Comparison of ENCODE assay signal across 12 cellular contexts in genomic region chr9:131590449-131590848, GRCh38. TPM values are rescaled to one million over a fixed set of nuclear protein-coding genes. Genes with fewer than 3 reads are reported as not detected.
DNase-seq lines count a peak whose midpoint lies in the region; ATAC-seq and TF ChIP-seq lines count a peak whose summit lies in the region.
"Had no signal": no experiment of that assay in that cellular context is flagged by ENCODE, and none has a peak within 500 bp of the region (broad histone marks: within the 10 kb centered on the region; RNA-seq: fewer than 3 reads in every experiment).

No MANE protein-coding gene starts in this region.

- intact Hi-C loops in activated T-helper 1 cell treated with anti-CD3 and anti-CD28 coated beads, Interleukin-12 subunit alpha, Interleukin-12 subunit beta, Interleukin-2, Interleukin-4 antibody, amounts not matched to agents 30 ng/mL and 10 ng/mL and 1 ng/mL, durations not matched to agents 14 hours and 24 hours and 36 hours (cut with micrococcal nuclease): loop anchor here (5.0 kb wide), 2 partner anchors 52 to 77 kb away; no protein-coding TSS in a partner anchor
- intact Hi-C loops in body of pancreas (cut with DNase I): loop anchor here (5.0 kb wide), 1 partner anchor 152 kb away; the partner anchor contains the start of gene RAPGEF1

- peak overlapping the region; percentile 82 to 94 (median 87) for H3K4me2 ChIP-seq in BLaER1 treated with 17β-estradiol and CSF1 and Interleukin-3, amounts not matched to agents 10 nM and 100 nM
- H3K4me2 ChIP-seq: PC-9 had no signal

- peaks cover 4 to 83% (median 52%) of the 10 kb centered on the region in 11 experiments; a peak in 17 of 22 replicates for H4K20me1 ChIP-seq in BLaER1 treated with 17β-estradiol and CSF1 and Interleukin-3, amounts not matched to agents 10 nM and 100 nM

- H3K4me1 Mint-ChIP-seq in activated T-helper 1 cell treated with anti-CD3 and anti-CD28 coated beads, Interleukin-12 subunit alpha, Interleukin-12 subunit beta, Interleukin-2, Interleukin-4 antibody, amounts not matched to agents 30 ng/mL and 10 ng/mL and 1 ng/mL, durations not matched to agents 14 hours and 24 hours and 36 hours (ENCODE audit: low read depth): peaks cover 44% of the 10 kb centered on the region
- peaks cover 22% of the 10 kb centered on the region for H3K4me1 Mint-ChIP-seq in memory B cell

- no peaks in the 10 kb centered on the region for H3K27me3 Mint-ChIP-seq in activated T-helper 1 cell treated with anti-CD3 and anti-CD28 coated beads, Interleukin-12 subunit alpha, Interleukin-12 subunit beta, Interleukin-2, Interleukin-4 antibody, amounts not matched to agents 30 ng/mL and 10 ng/mL and 1 ng/mL, durations not matched to agents 14 hours and 24 hours and 36 hours (ENCODE audit: insufficient read depth)
- no peaks in the 10 kb centered on the region for H3K27me3 Mint-ChIP-seq in memory B cell

- no peaks in the 10 kb centered on the region for H3K9me3 ChIP-seq in BLaER1 treated with 17β-estradiol and CSF1 and Interleukin-3, amounts not matched to agents 10 nM and 100 nM (replicated peaks in 1 of 11)
- H3K9me3 ChIP-seq in body of pancreas: no peaks in the 10 kb centered on the region

- H3K9ac ChIP-seq in BLaER1 treated with 17β-estradiol and CSF1 and Interleukin-3, amounts not matched to agents 10 nM and 100 nM: peak overlapping the region; percentile 22 to 65 (median 47); a peak in 19 of 22 replicates

- TF ChIP-seq CTCF in HL-60 (IDR thresholded peaks at IDR 0.05; ENCODE audit: insufficient read depth, low read length) (no peak), body of pancreas (IDR thresholded peaks at IDR 0.05) (no peak)

- H3K27ac ChIP-seq in BLaER1 treated with 17β-estradiol and CSF1 and Interleukin-3, amounts not matched to agents 10 nM and 100 nM: peak overlapping the region in 10 of 11 experiments; percentile 27 to 69 (median 58); a peak in 19 of 22 replicates
- peak overlapping the region; percentile 54 for H3K27ac ChIP-seq in HL-60 (replicated peaks)
- H3K27ac ChIP-seq in body of pancreas: no peak overlapping the region
- H3K27ac ChIP-seq: cardiac muscle cell, PC-9 had no signal

- 67 to 74% methylated on average over 3 to 13 of the region's 13 CpGs for WGBS in body of pancreas, 2 donors

- ATAC-seq in memory B cell (ENCODE audit: low read depth) (no peak), body of pancreas (no peak), HG03097 (IDR thresholded peaks at IDR 0.05; ENCODE audit: low FRiP score, unreplicated experiment) (no peak)

- DNase-seq in HL-60 (ENCODE audit: low read depth in 1 of 2, low spot score in 1 of 2) (peak in 1 of 2 experiments; percentile 67), memory B cell (ENCODE audit: low spot score in 2 of 2) (no peak), body of pancreas (no peak)
- DNase-seq in activated T-helper 1 cell treated with anti-CD3 and anti-CD28 coated beads, Interleukin-12 subunit alpha, Interleukin-12 subunit beta, Interleukin-2, Interleukin-4 antibody, amounts not matched to agents 30 ng/mL and 10 ng/mL and 1 ng/mL, durations not matched to agents 14 hours and 24 hours and 36 hours (ENCODE audit: low spot score): peak; percentile 11
- DNase-seq in stimulated activated naive CD4-positive, alpha-beta T cell treated with Interleukin-2 at 50 U/mL for 16 hours (lab: John Stamatoyannopoulos, UW): no peak
- no peak for DNase-seq in activated effector memory CD4-positive, alpha-beta T cell treated with Interleukin-2 at 50 U/mL for 16 hours

- peak overlapping the region in 2 of 10 experiments; percentile 23 to 45; a peak in 3 of 20 replicates for H3K4me3 ChIP-seq in BLaER1 treated with 17β-estradiol and CSF1 and Interleukin-3, amounts not matched to agents 10 nM and 100 nM
- no peak overlapping the region for H3K4me3 ChIP-seq in HL-60 (replicated peaks; ENCODE audit: insufficient read depth, low read length)
- H3K4me3 ChIP-seq in body of pancreas: no peak overlapping the region
- H3K4me3 ChIP-seq: cardiac muscle cell, PC-9 had no signal

- peaks cover 43 to 67% (median 51%) of the 10 kb centered on the region in 11 experiments for H3K36me3 ChIP-seq in BLaER1 treated with 17β-estradiol and CSF1 and Interleukin-3, amounts not matched to agents 10 nM and 100 nM
- H3K36me3 ChIP-seq in body of pancreas (replicated peaks in 1 of 2; ENCODE audit: insufficient read depth in 1 of 2, low read depth in 2 of 2): peaks cover 0 to 34% of the 10 kb centered on the region in 2 donors
- H3K36me3 ChIP-seq: cardiac muscle cell had no signal

- H3K9me3 Mint-ChIP-seq in activated T-helper 1 cell treated with anti-CD3 and anti-CD28 coated beads, Interleukin-12 subunit alpha, Interleukin-12 subunit beta, Interleukin-2, Interleukin-4 antibody, amounts not matched to agents 30 ng/mL and 10 ng/mL and 1 ng/mL, durations not matched to agents 14 hours and 24 hours and 36 hours: no peaks in the 10 kb centered on the region
- H3K9me3 Mint-ChIP-seq in memory B cell: no peaks in the 10 kb centered on the region

- TF ChIP-seq POLR2A in body of pancreas (IDR thresholded peaks at IDR 0.05): no peak

- no peak overlapping the region for H3K4me3 Mint-ChIP-seq in activated T-helper 1 cell treated with anti-CD3 and anti-CD28 coated beads, Interleukin-12 subunit alpha, Interleukin-12 subunit beta, Interleukin-2, Interleukin-4 antibody, amounts not matched to agents 30 ng/mL and 10 ng/mL and 1 ng/mL, durations not matched to agents 14 hours and 24 hours and 36 hours
- no peak overlapping the region for H3K4me3 Mint-ChIP-seq in memory B cell

- H3K27me3 ChIP-seq in BLaER1 treated with 17β-estradiol and CSF1 and Interleukin-3, amounts not matched to agents 10 nM and 100 nM: no peaks in the 10 kb centered on the region
- H3K27me3 ChIP-seq in HL-60 (ENCODE audit: insufficient read depth, poor library complexity, severe bottlenecking) (no peaks in the 10 kb centered on the region), body of pancreas (no peaks in the 10 kb centered on the region)
- H3K27me3 ChIP-seq: cardiac muscle cell had no signal

- H3K27ac Mint-ChIP-seq in activated T-helper 1 cell treated with anti-CD3 and anti-CD28 coated beads, Interleukin-12 subunit alpha, Interleukin-12 subunit beta, Interleukin-2, Interleukin-4 antibody, amounts not matched to agents 30 ng/mL and 10 ng/mL and 1 ng/mL, durations not matched to agents 14 hours and 24 hours and 36 hours: peak overlapping the region; percentile 81
- H3K27ac Mint-ChIP-seq in memory B cell: peak overlapping the region; percentile 87

- H3K36me3 Mint-ChIP-seq in activated T-helper 1 cell treated with anti-CD3 and anti-CD28 coated beads, Interleukin-12 subunit alpha, Interleukin-12 subunit beta, Interleukin-2, Interleukin-4 antibody, amounts not matched to agents 30 ng/mL and 10 ng/mL and 1 ng/mL, durations not matched to agents 14 hours and 24 hours and 36 hours (ENCODE audit: low read depth): peaks cover 38% of the 10 kb centered on the region
- H3K36me3 Mint-ChIP-seq in memory B cell: peaks cover 38% of the 10 kb centered on the region

- peaks cover 78 to 93% (median 88%) of the 10 kb centered on the region in 10 experiments for H3K4me1 ChIP-seq in BLaER1 treated with 17β-estradiol and CSF1 and Interleukin-3, amounts not matched to agents 10 nM and 100 nM
- H3K4me1 ChIP-seq in body of pancreas: no peaks in the 10 kb centered on the region

RNA-seq across cellular contexts. Expression of gene PRRT1B, which starts 45.1 kb away (rescaled TPM):
- total RNA-seq in activated T-helper 1 cell treated with anti-CD3 and anti-CD28 coated beads, Interleukin-12 subunit alpha, Interleukin-12 subunit beta, Interleukin-2, Interleukin-4 antibody, amounts not matched to agents 30 ng/mL and 10 ng/mL and 1 ng/mL, durations not matched to agents 14 hours and 24 hours and 36 hours: not detected in 2 replicates
- total RNA-seq in body of pancreas: under 1 TPM; 0.33 to 0.78 TPM
- total RNA-seq: cardiac muscle cell, kidney epithelial cell, PC-9, ureter had no signal

RNA-seq across cellular contexts. Expression of gene UCK1, which starts 59.4 kb away (rescaled TPM):
- total RNA-seq in activated T-helper 1 cell treated with anti-CD3 and anti-CD28 coated beads, Interleukin-12 subunit alpha, Interleukin-12 subunit beta, Interleukin-2, Interleukin-4 antibody, amounts not matched to agents 30 ng/mL and 10 ng/mL and 1 ng/mL, durations not matched to agents 14 hours and 24 hours and 36 hours: 26.9 and 28.0 TPM in 2 replicates
- total RNA-seq in body of pancreas: 10 to 100 TPM; 16.5 to 37.1 TPM

Comparison
In these comparisons a context has a peak if more than half of its experiments do, and no peak if none do; other contexts are left out.
1. H3K27ac ChIP-seq: peak in BLaER1 treated with 17β-estradiol and CSF1 and Interleukin-3, amounts not matched to agents 10 nM and 100 nM (10 of 11) and HL-60 (single experiment); none in body of pancreas (0 of 4).